Comparison of ENCODE assay signal across 25 cellular contexts in genomic region chr20:1938464-1939269, GRCh38. TPM values are rescaled to one million over a fixed set of nuclear protein-coding genes. Genes with fewer than 3 reads are reported as not detected.
"Had no signal": no experiment of that assay in that cellular context is flagged by ENCODE, and none has a peak within 500 bp of the region (broad histone marks: within the 10 kb centered on the region; RNA-seq: fewer than 3 reads in every experiment).

No MANE protein-coding gene starts in this region.

- H3K4me3 ChIP-seq: ascending aorta, heart right ventricle, left ventricle myocardium inferior had no signal

- H3K36me3 ChIP-seq: brain microvascular endothelial cell, left ventricle myocardium inferior had no signal

- H3K27ac Mint-ChIP-seq: activated CD8-positive, alpha-beta T cell treated with anti-CD3 and anti-CD28 coated beads, Interleukin-2, amount 10 ng/mL, durations not matched to agents 7 days and 5 days; activated naive CD4-positive, alpha-beta T cell treated with anti-CD3 and anti-CD28 coated beads, Interleukin-2, amount 50 U/mL, for 72 hours; activated T-helper 1 cell treated with anti-CD3 and anti-CD28 coated beads, Interleukin-12 subunit alpha, Interleukin-12 subunit beta, Interleukin-2, Interleukin-4 antibody, amounts not matched to agents 30 ng/mL and 10 ng/mL and 1 ng/mL, durations not matched to agents 14 hours and 24 hours and 36 hours; natural killer cell treated with Interleukin-12 subunit alpha and Interleukin-12 subunit beta and Interleukin-15 and Interleukin-18, amount 100 ng/mL, for 72 hours; T-cell had no signal

- H3K27ac ChIP-seq: ascending aorta, brain microvascular endothelial cell, heart right ventricle, left ventricle myocardium inferior had no signal

- H3K27me3 ChIP-seq: ascending aorta, brain microvascular endothelial cell had no signal

- DNase-seq: activated CD4-positive, alpha-beta T cell treated with anti-CD3 and anti-CD28 coated beads for 1 hour; activated CD4-positive, alpha-beta T cell treated with anti-CD3 and anti-CD28 coated beads, Interleukin-2, amount 50 U/mL, for 1 hour; activated CD8-positive, alpha-beta T cell treated with anti-CD3 and anti-CD28 coated beads, Interleukin-2, amount 10 ng/mL, durations not matched to agents 7 days and 5 days; brain microvascular endothelial cell; effector CD4-positive, alpha-beta T cell; erythroblast; foreskin fibroblast; heart right ventricle; left ventricle myocardium inferior; mammary epithelial cell; midbrain; nucleus accumbens; stimulated activated CD4-positive, alpha-beta T cell treated with anti-CD3 and anti-CD28 coated beads, Interleukin-4, amount 100 ng/mL, for 24 hours; stimulated activated naive CD8-positive, alpha-beta T cell treated with anti-CD3 and anti-CD28 coated beads, Interleukin-15, Interleukin-2, amounts not matched to agents 100 U/mL and 50 U/mL, for 24 hours; T-cell had no signal

- H3K4me3 Mint-ChIP-seq: activated CD8-positive, alpha-beta T cell treated with anti-CD3 and anti-CD28 coated beads, Interleukin-2, amount 10 ng/mL, durations not matched to agents 7 days and 5 days; activated T-helper 1 cell treated with anti-CD3 and anti-CD28 coated beads, Interleukin-12 subunit alpha, Interleukin-12 subunit beta, Interleukin-2, Interleukin-4 antibody, amounts not matched to agents 30 ng/mL and 10 ng/mL and 1 ng/mL, durations not matched to agents 14 hours and 24 hours and 36 hours; natural killer cell treated with Interleukin-12 subunit alpha and Interleukin-12 subunit beta and Interleukin-15 and Interleukin-18, amount 100 ng/mL, for 72 hours; T-cell had no signal

- H3K36me3 Mint-ChIP-seq: activated naive CD4-positive, alpha-beta T cell treated with anti-CD3 and anti-CD28 coated beads, Interleukin-2, amount 50 U/mL, for 72 hours; natural killer cell treated with Interleukin-12 subunit alpha and Interleukin-12 subunit beta and Interleukin-15 and Interleukin-18, amount 100 ng/mL, for 72 hours; T-cell had no signal

- H3K9me3 ChIP-seq: ascending aorta had no signal

- H3K4me1 Mint-ChIP-seq: T-cell had no signal

- H3K9me3 Mint-ChIP-seq: activated naive CD4-positive, alpha-beta T cell treated with anti-CD3 and anti-CD28 coated beads, Interleukin-2, amount 50 U/mL, for 72 hours; activated T-helper 1 cell treated with anti-CD3 and anti-CD28 coated beads, Interleukin-12 subunit alpha, Interleukin-12 subunit beta, Interleukin-2, Interleukin-4 antibody, amounts not matched to agents 30 ng/mL and 10 ng/mL and 1 ng/mL, durations not matched to agents 14 hours and 24 hours and 36 hours; natural killer cell treated with Interleukin-12 subunit alpha and Interleukin-12 subunit beta and Interleukin-15 and Interleukin-18, amount 100 ng/mL, for 72 hours; T-cell had no signal

RNA-seq across cellular contexts. Expression of gene SIRPA, which starts 43.5 kb away (rescaled TPM):
- total RNA-seq: activated CD8-positive, alpha-beta T cell treated with anti-CD3 and anti-CD28 coated beads, Interleukin-2, amount 10 ng/mL, durations not matched to agents 7 days and 5 days; activated T-helper 1 cell treated with anti-CD3 and anti-CD28 coated beads, Interleukin-12 subunit alpha, Interleukin-12 subunit beta, Interleukin-2, Interleukin-4 antibody, amounts not matched to agents 30 ng/mL and 10 ng/mL and 1 ng/mL, durations not matched to agents 14 hours and 24 hours and 36 hours had no signal

RNA-seq across cellular contexts. Expression of gene PDYN, which starts 55.2 kb away (rescaled TPM):
- total RNA-seq: activated CD8-positive, alpha-beta T cell treated with anti-CD3 and anti-CD28 coated beads, Interleukin-2, amount 10 ng/mL, durations not matched to agents 7 days and 5 days; activated naive CD4-positive, alpha-beta T cell treated with anti-CD3 and anti-CD28 coated beads, Interleukin-2, amount 50 U/mL, for 72 hours; activated T-helper 1 cell treated with anti-CD3 and anti-CD28 coated beads, Interleukin-12 subunit alpha, Interleukin-12 subunit beta, Interleukin-2, Interleukin-4 antibody, amounts not matched to agents 30 ng/mL and 10 ng/mL and 1 ng/mL, durations not matched to agents 14 hours and 24 hours and 36 hours; ascending aorta; fibroblast of lung; heart right ventricle; left ventricle myocardium inferior; mammary epithelial cell; natural killer cell treated with Interleukin-12 subunit alpha and Interleukin-12 subunit beta and Interleukin-15 and Interleukin-18, amount 100 ng/mL, for 72 hours; renal cortical epithelial cell; subcutaneous adipose tissue; T-cell; ureter had no signal
- polyA plus RNA-seq: adipose tissue, fibroblast of lung, heart right ventricle, keratinocyte, mammary epithelial cell had no signal
